ENCODE assay signal across 19 cellular contexts in the genomic region with DNA sequence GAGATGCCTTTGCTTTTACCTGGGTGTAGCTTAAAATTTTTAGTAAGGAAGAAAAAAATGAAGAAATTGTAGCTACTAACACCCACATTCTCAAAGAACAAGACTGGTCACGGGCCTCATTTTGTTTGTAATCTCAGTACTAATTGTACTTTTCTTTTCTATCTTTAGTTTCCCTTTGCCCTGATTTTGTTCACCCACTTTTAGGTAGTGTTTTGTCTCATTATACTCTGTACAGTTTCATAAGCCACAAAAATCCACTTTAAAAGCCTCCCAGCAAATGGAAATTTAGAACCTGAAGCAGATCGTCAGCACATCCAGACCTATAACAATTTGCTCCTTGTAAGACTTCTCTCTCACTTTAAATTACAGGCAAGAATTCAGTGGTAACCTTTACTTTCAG. TPM values are rescaled to one million over a fixed set of nuclear protein-coding genes. Genes with fewer than 3 reads are reported as not detected.
DNase-seq lines count a peak whose midpoint lies in the region; ATAC-seq, FAIRE-seq and TF ChIP-seq lines count a peak whose summit lies in the region.
"Had no signal": no experiment of that assay in that cellular context is flagged by ENCODE, and none has a peak within 500 bp of the region (broad histone marks: within the 10 kb centered on the region; RNA-seq: fewer than 3 reads in every experiment).

No MANE protein-coding gene starts in this region.

- peaks cover 78% of the 10 kb centered on the region; the same call in 2 of the 3 replicates for H3K36me3 ChIP-seq in K562 (ENCODE audit: control insufficient read depth, insufficient read depth, low read length)

- no peak for DNase-seq in activated T-cell treated with anti-CD3 and anti-CD28 coated beads, Interleukin-2, amount 50 U/mL, for 72 hours
- no peak for DNase-seq in activated T-cell treated with anti-CD3 and anti-CD28 coated beads, Interleukin-2, amount 50 U/mL, for 1 hour
- DNase-seq in GM13976 (ENCODE audit: low spot score): peak; percentile 43
- DNase-seq in K562 (ENCODE audit: extremely low read depth in 1 of 4, low spot score in 3 of 4): no peak
- DNase-seq in glomerular visceral epithelial cell (ENCODE audit: extremely low spot score): no peak
- DNase-seq: BE2C, EL, GF-D8, Kasumi-1, NCI-H1694, NCI-H2081 treated with DMSO at 0.1 percent for 48 hours, NCI-H446, NCI-H526, PC-3, Right ventricle myocardium superior had no signal

- H3K4me1 Mint-ChIP-seq in activated T-cell treated with anti-CD3 and anti-CD28 coated beads, Interleukin-2, amount 50 U/mL, for 72 hours (ENCODE audit: low read depth): peaks cover 7% of the 10 kb centered on the region
- no peaks in the 10 kb centered on the region for H3K4me1 Mint-ChIP-seq in stimulated activated memory B cell treated with anti-CD40 and anti-IgM and Interleukin-4, amounts not matched to agents 10 μg/mL and 1 μg/mL and 100 μg/mL, for 72 hours

- no peaks in the 10 kb centered on the region for H3K79me2 ChIP-seq in K562 (ENCODE audit: control insufficient read depth, insufficient read depth, low read length)

- intact Hi-C loops in K562 (cut with micrococcal nuclease): no loop called here

- WGBS in K562 (ENCODE audit: insufficient coverage, low coverage, missing lambda C conversion rate): 95% methylated on average over 2 of the region's 2 CpGs

- H3K4me3 Mint-ChIP-seq in activated T-cell treated with anti-CD3 and anti-CD28 coated beads, Interleukin-2, amount 50 U/mL, for 72 hours: no peak overlapping the region
- H3K4me3 Mint-ChIP-seq in stimulated activated memory B cell treated with anti-CD40 and anti-IgM and Interleukin-4, amounts not matched to agents 10 μg/mL and 1 μg/mL and 100 μg/mL, for 72 hours: no peak overlapping the region

- CTCF ChIA-PET in K562 (lab: Yijun Ruan, JAX; ENCODE audit: low intra/inter-chr PET ratio): no interaction called here

- no peaks in the 10 kb centered on the region for H3K4me1 ChIP-seq in K562 (replicated peaks in 1 of 2; ENCODE audit: control insufficient read depth in 2 of 2, insufficient read depth in 2 of 2, low read length in 2 of 2)
- H3K4me1 ChIP-seq: BE2C had no signal

- FAIRE-seq in K562 (lab: Jason Lieb, UNC): peak; percentile 19
- FAIRE-seq: GM12892, H54 had no signal

- H3K36me3 Mint-ChIP-seq in activated T-cell treated with anti-CD3 and anti-CD28 coated beads, Interleukin-2, amount 50 U/mL, for 72 hours (ENCODE audit: insufficient read depth in 2 of 2): peaks cover 0 to 20% of the 10 kb centered on the region in 2 donors
- peaks cover 45% of the 10 kb centered on the region for H3K36me3 Mint-ChIP-seq in stimulated activated memory B cell treated with anti-CD40 and anti-IgM and Interleukin-4, amounts not matched to agents 10 μg/mL and 1 μg/mL and 100 μg/mL, for 72 hours

- no peaks in the 10 kb centered on the region for H3K9me3 Mint-ChIP-seq in activated T-cell treated with anti-CD3 and anti-CD28 coated beads, Interleukin-2, amount 50 U/mL, for 72 hours
- H3K9me3 Mint-ChIP-seq in stimulated activated memory B cell treated with anti-CD40 and anti-IgM and Interleukin-4, amounts not matched to agents 10 μg/mL and 1 μg/mL and 100 μg/mL, for 72 hours: no peaks in the 10 kb centered on the region

- no peak overlapping the region for H2AFZ ChIP-seq in K562 (ENCODE audit: low read depth, low read length)

- no peak overlapping the region for H3K27ac ChIP-seq in K562 (ENCODE audit: extremely low read depth, low read depth, low read length)

- peak in 1 of 2 donors; percentile 23 for ATAC-seq in activated T-cell treated with anti-CD3 and anti-CD28 coated beads, Interleukin-2, amount 50 U/mL, for 72 hours (replicated peaks in 1 of 2)
- no peak for ATAC-seq in K562
- no peak for ATAC-seq in stimulated activated memory B cell treated with anti-CD40 and anti-IgM and Interleukin-4, amounts not matched to agents 10 μg/mL and 1 μg/mL and 100 μg/mL, for 72 hours
- ATAC-seq in HG03442 (IDR thresholded peaks at IDR 0.05; ENCODE audit: unreplicated experiment): no peak
- ATAC-seq: PC-3 had no signal

- H3K4me2 ChIP-seq in K562 (ENCODE audit: insufficient read depth, low read length): no peak overlapping the region

- TF ChIP-seq POLR2A in K562 (conservative IDR thresholded peaks at IDR 0.05): no peak

- H3K9ac ChIP-seq in K562 (ENCODE audit: insufficient read depth in 1 of 2, low read depth in 2 of 2, low read length in 2 of 2): no peak overlapping the region

- H3K27me3 Mint-ChIP-seq in activated T-cell treated with anti-CD3 and anti-CD28 coated beads, Interleukin-2, amount 50 U/mL, for 72 hours (ENCODE audit: low read depth): no peaks in the 10 kb centered on the region
- no peaks in the 10 kb centered on the region for H3K27me3 Mint-ChIP-seq in stimulated activated memory B cell treated with anti-CD40 and anti-IgM and Interleukin-4, amounts not matched to agents 10 μg/mL and 1 μg/mL and 100 μg/mL, for 72 hours

- POLR2A ChIA-PET in K562 (lab: Yijun Ruan, JAX): interaction anchor here (1.2 kb wide), 1 partner anchor 8 kb away, joined by 3 read pairs; no protein-coding TSS in a partner anchor

- H3K4me3 ChIP-seq in K562: no peak overlapping the region

- no peak for TF ChIP-seq EP300 in K562 (IDR thresholded peaks at IDR 0.05; ENCODE audit: low read length)

- peak overlapping the region; percentile 68 for H3K27ac Mint-ChIP-seq in activated T-cell treated with anti-CD3 and anti-CD28 coated beads, Interleukin-2, amount 50 U/mL, for 72 hours
- peak overlapping the region; percentile 48 for H3K27ac Mint-ChIP-seq in stimulated activated memory B cell treated with anti-CD40 and anti-IgM and Interleukin-4, amounts not matched to agents 10 μg/mL and 1 μg/mL and 100 μg/mL, for 72 hours

- TF ChIP-seq RAD21 in K562 (CRISPR knock-in tag; conservative IDR thresholded peaks at IDR 0.05 in 1 of 2, IDR thresholded peaks at IDR 0.05 in 1 of 2): no peak

- no peaks in the 10 kb centered on the region for H3K27me3 ChIP-seq in K562 (ENCODE audit: control insufficient read depth in 2 of 2, insufficient read depth in 2 of 2, low read length in 2 of 2)
- H3K27me3 ChIP-seq: BE2C had no signal

- TF ChIP-seq CTCF in GM13976 (IDR thresholded peaks at IDR 0.05; ENCODE audit: borderline replicate concordance, control extremely low read depth, extremely low read depth, insufficient read depth, missing control alignments): no peak
- no peak for TF ChIP-seq CTCF in K562 (IDR thresholded peaks at IDR 0.05 in 2 of 3, conservative IDR thresholded peaks at IDR 0.05 in 1 of 3; ENCODE audit: insufficient read depth in 2 of 3, low read depth in 1 of 3, low read length in 3 of 3)

- in situ Hi-C loops in GM13976 (cut with MboI; ENCODE audit: low sequenced_read_pairs, unreplicated experiment): no loop called here
- in situ Hi-C loops in K562 (cut with MboI): no loop called here

- H3K9me1 ChIP-seq in K562 (ENCODE audit: control insufficient read depth, insufficient read depth, low read length): no peaks in the 10 kb centered on the region

- BruUV-seq in K562 (replicated peaks; lab: Mats Ljungman, UMichigan): no TSS peak

- no peaks in the 10 kb centered on the region for H3K9me3 ChIP-seq in K562 (replicated peaks; ENCODE audit: control insufficient read depth, insufficient read depth, low read depth, low read length)
- H3K9me3 ChIP-seq: BE2C had no signal

- no peaks in the 10 kb centered on the region for H4K20me1 ChIP-seq in K562 (replicated peaks; ENCODE audit: control insufficient read depth, insufficient read depth, low read length)

RNA-seq across cellular contexts. Expression of a gene that starts 43.3 kb away (rescaled TPM):
- total RNA-seq in activated T-cell treated with anti-CD3 and anti-CD28 coated beads, Interleukin-2, amount 50 U/mL, for 72 hours: 10 to 100 TPM in 1 of 2 donors, 1 to 10 TPM in 1; 9.9 to 10.2 TPM
- 3.4 and 4.9 TPM in 2 replicates for total RNA-seq in K562 (2011; cell fraction: chromatin; rRNA removed; ENCODE audit: low replicate concordance)
- 2.6 and 3.3 TPM in 2 replicates for total RNA-seq in K562 (2011; cell fraction: nucleolus; rRNA removed)
- 5.6 and 10.4 TPM in 2 replicates for total RNA-seq in K562 (2011; cell fraction: nucleoplasm; rRNA removed)
- total RNA-seq in K562 (2014; rRNA removed): 0.94 and 1.3 TPM in 2 replicates
- total RNA-seq in K562 (2014; rRNA removed; fragmentation: Illumina TruSeq; extraction: Trizol): 0.62 and 0.93 TPM in 2 replicates
- 0.43 and 0.64 TPM in 2 replicates for total RNA-seq in K562 (2015; rRNA removed; fragmentation: Illumina TruSeq; extraction: Trizol)
- total RNA-seq in K562 (2021): 3.6 and 4.2 TPM in 2 replicates
- 1.5 and 2.2 TPM in 2 replicates for polyA plus RNA-seq in K562 (2011; rRNA removed)
- polyA plus RNA-seq in K562 (2011; cell fraction: cytosol; rRNA removed): 1.7 and 2.3 TPM in 2 replicates
- polyA plus RNA-seq in K562 (2011; cell fraction: nucleus; rRNA removed): 4.1 and 6.3 TPM in 2 replicates
- polyA plus RNA-seq in K562 (2012): 5.1 and 5.8 TPM in 2 replicates
- 5.0 and 5.5 TPM in 2 replicates for polyA plus RNA-seq in K562 (2014; fragmentation: Illumina TruSeq; extraction: Trizol)
- polyA plus RNA-seq in K562 (2014; fragmentation: Nextera tagmentation; extraction: Ambion mirVana): 1 to 10 TPM; 1.0 to 1.1 TPM
- 1.4 and 2.1 TPM in 2 replicates for polyA plus RNA-seq in K562 (2014; rRNA removed)
- 1.4 TPM in 2 replicates for polyA minus RNA-seq in K562 (2011; rRNA and poly(A)+ RNA removed)
- 1.8 and 1.9 TPM in 2 replicates for polyA minus RNA-seq in K562 (2011; cell fraction: cytosol; rRNA and poly(A)+ RNA removed)
- polyA minus RNA-seq in K562 (2011; cell fraction: nucleus; rRNA and poly(A)+ RNA removed): 1.1 and 1.5 TPM in 2 replicates
